Comparison of ENCODE assay signal across 8 cellular contexts in genomic region chr17:75406222-75406615, GRCh38. TPM values are rescaled to one million over a fixed set of nuclear protein-coding genes. Genes with fewer than 3 reads are reported as not detected.
DNase-seq lines count a peak whose midpoint lies in the region; ATAC-seq, FAIRE-seq and TF ChIP-seq lines count a peak whose summit lies in the region.

No MANE protein-coding gene starts in this region.

- no peaks in the 10 kb centered on the region for H3K9me3 ChIP-seq in iPS-15b (ENCODE audit: control insufficient read depth, insufficient read depth, low read length)
- H3K9me3 ChIP-seq in small intestine (ENCODE audit: control insufficient read depth, low read depth) = no peaks in the 10 kb centered on the region

- no peak for ATAC-seq in activated T-helper 17 cell treated with anti-CD3 and anti-CD28 coated beads, Interleukin-2, amount 50 U/mL, for 72 hours (replicated peaks)

- 5 to 8% (median 7%) methylated on average over 9 of the region's 9 CpGs for WGBS in small intestine, 3 donors

- no peaks in the 10 kb centered on the region for H3K9me3 Mint-ChIP-seq in activated T-helper 17 cell treated with anti-CD3 and anti-CD28 coated beads, Interleukin-2, amount 50 U/mL, for 72 hours

- peaks cover 36% of the 10 kb centered on the region for H3K36me3 Mint-ChIP-seq in activated T-helper 17 cell treated with anti-CD3 and anti-CD28 coated beads, Interleukin-2, amount 50 U/mL, for 72 hours (ENCODE audit: low read depth)

- no peaks in the 10 kb centered on the region for H3K36me3 ChIP-seq in iPS-15b (ENCODE audit: control insufficient read depth, insufficient read depth, low read length)
- no peaks in the 10 kb centered on the region for H3K36me3 ChIP-seq in small intestine (ENCODE audit: control insufficient read depth in 2 of 2, insufficient read depth in 2 of 2, low read length in 2 of 2)

- no peak for TF ChIP-seq CTCF in HL-60 (IDR thresholded peaks at IDR 0.05; ENCODE audit: insufficient read depth, low read length)

- H3K27me3 ChIP-seq in HL-60 (ENCODE audit: insufficient read depth, poor library complexity, severe bottlenecking) (no peaks in the 10 kb centered on the region), iPS-15b (ENCODE audit: control insufficient read depth, insufficient read depth, low read length) (no peaks in the 10 kb centered on the region), small intestine (ENCODE audit: control insufficient read depth in 2 of 2, insufficient read depth in 2 of 2, low read length in 2 of 2) (no peaks in the 10 kb centered on the region)

- H3K27me3 Mint-ChIP-seq in activated T-helper 17 cell treated with anti-CD3 and anti-CD28 coated beads, Interleukin-2, amount 50 U/mL, for 72 hours = no peaks in the 10 kb centered on the region

- peak overlapping the region; percentile 74 for H3K4me3 ChIP-seq in HL-60 (replicated peaks; ENCODE audit: insufficient read depth, low read length)
- H3K4me3 ChIP-seq in iPS-15b (ENCODE audit: low read depth, low read length) = peak overlapping the region; percentile 63
- peak overlapping the region in 1 of 2 donors; percentile 27 for H3K4me3 ChIP-seq in small intestine (ENCODE audit: low read depth in 1 of 2, low read length in 2 of 2)

- H3K27ac ChIP-seq in HL-60 (replicated peaks) (peak overlapping the region; percentile 98), small intestine (ENCODE audit: low read depth in 1 of 2, low read length in 1 of 2) (peak overlapping the region in 1 of 2 donors; percentile 39)

- peaks cover 28% of the 10 kb centered on the region for H3K4me1 Mint-ChIP-seq in activated T-helper 17 cell treated with anti-CD3 and anti-CD28 coated beads, Interleukin-2, amount 50 U/mL, for 72 hours

- no peak for FAIRE-seq in small intestine (lab: Jason Lieb, UNC)

- H3K9ac ChIP-seq in iPS-15b (ENCODE audit: low read depth, low read length) = no peak overlapping the region

- H3K4me1 ChIP-seq in iPS-15b (ENCODE audit: control insufficient read depth, insufficient read depth, low read length) = peaks cover 3% of the 10 kb centered on the region
- H3K4me1 ChIP-seq in small intestine (ENCODE audit: control insufficient read depth in 2 of 2, insufficient read depth in 1 of 2, low read depth in 1 of 2, low read length in 1 of 2) = peaks cover 0 to 2% of the 10 kb centered on the region in 2 donors

- peak overlapping the region; percentile 84 for H3K4me3 Mint-ChIP-seq in activated T-helper 17 cell treated with anti-CD3 and anti-CD28 coated beads, Interleukin-2, amount 50 U/mL, for 72 hours

- H3K27ac Mint-ChIP-seq in activated T-helper 17 cell treated with anti-CD3 and anti-CD28 coated beads, Interleukin-2, amount 50 U/mL, for 72 hours = peak overlapping the region; percentile 92

- DNase-seq in DMS53 (lab: John Stamatoyannopoulos, UW) (peak; percentile 58), HL-60 (ENCODE audit: low read depth in 1 of 2, low spot score in 1 of 2) (peak in 1 of 2 experiments; percentile 24), small intestine (peak; percentile 25), MV-4-11 (lab: John Stamatoyannopoulos, UW) (no peak), NCI-H226 (no peak)
- no peak for DNase-seq in activated effector memory CD4-positive, alpha-beta T cell treated with anti-CD3 and anti-CD28 coated beads, Interleukin-2, amount 50 U/mL, for 16 hours

RNA-seq across cellular contexts. Expression of gene GRB2, which starts 0.7 kb away (rescaled TPM):
- total RNA-seq in activated T-helper 17 cell treated with anti-CD3 and anti-CD28 coated beads, Interleukin-2, amount 50 U/mL, for 72 hours = 100 to 1,000 TPM; 141 to 163 TPM
- 10 to 100 TPM; 65.6 to 73.5 (median 66.2) TPM for polyA plus RNA-seq in small intestine

RNA-seq across cellular contexts. Expression of gene TMEM94, which starts 50.2 kb away (rescaled TPM):
- total RNA-seq in activated T-helper 17 cell treated with anti-CD3 and anti-CD28 coated beads, Interleukin-2, amount 50 U/mL, for 72 hours = 10 to 100 TPM; 76.5 to 79.8 TPM
- 10 to 100 TPM; 41.8 to 87.7 (median 57.3) TPM for polyA plus RNA-seq in small intestine

Comparison
In these comparisons a context has a peak if more than half of its experiments do, and no peak if none do; other contexts are left out.
1. DNase-seq: peak in DMS53 (single experiment) and small intestine (single experiment); none in MV-4-11 (single experiment), NCI-H226 (single experiment) and activated effector memory CD4-positive, alpha-beta T cell treated with anti-CD3 and anti-CD28 coated beads, Interleukin-2, amount 50 U/mL, for 16 hours (single experiment).